Comparison of ENCODE assay signal across 24 cellular contexts in the genomic region with DNA sequence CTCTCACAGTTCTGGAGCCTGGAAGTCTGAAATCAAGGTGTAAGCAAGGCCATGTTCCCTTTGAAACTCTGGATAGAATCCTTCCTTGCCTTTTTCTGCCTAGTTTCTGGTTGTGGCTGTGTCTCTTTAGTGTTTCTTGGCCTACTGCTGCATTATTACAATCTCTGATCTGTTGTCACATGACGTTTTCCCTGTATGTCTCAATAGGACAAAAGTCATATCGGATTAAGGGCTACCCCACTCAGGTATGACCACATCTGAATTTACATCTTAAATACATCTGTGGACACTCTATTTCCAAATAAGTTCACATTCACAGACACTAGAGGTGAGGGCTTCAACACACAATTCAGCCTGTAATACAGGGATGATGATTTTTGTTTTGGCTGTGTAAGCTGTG.
"Had no signal": no experiment of that assay in that cellular context is flagged by ENCODE, and none has a peak within 500 bp of the region (broad histone marks: within the 10 kb centered on the region; RNA-seq: fewer than 3 reads in every experiment).

No MANE protein-coding gene starts in this region.

- H3K27me3 ChIP-seq: esophagus muscularis mucosa, neutrophil, ovary, spleen, tibial nerve had no signal

- H3K9me3 ChIP-seq: esophagus muscularis mucosa, lower lobe of right lung, neutrophil, ovary, prostate gland, spleen, tibial nerve had no signal

- ATAC-seq: activated CD4-positive, alpha-beta T cell treated with anti-CD3 and anti-CD28 coated beads for 36 hours; activated naive CD4-positive, alpha-beta T cell treated with anti-CD3 and anti-CD28 coated beads, Interleukin-2, amount 50 U/mL, for 72 hours; activated T-cell treated with anti-CD3 and anti-CD28 coated beads, Interleukin-2, amount 50 U/mL, for 72 hours; left cardiac atrium; lower lobe of right lung; T-cell had no signal

- FAIRE-seq: bronchial epithelial cell, colon, frontal cortex, keratinocyte had no signal

- H3K27ac ChIP-seq: lower lobe of right lung, neutrophil, ovary, prostate gland, spleen, tibial nerve had no signal

- H3K4me1 ChIP-seq: prostate gland had no signal

- H3K4me3 ChIP-seq: esophagus muscularis mucosa, lower lobe of right lung, ovary, prostate gland, spleen, tibial nerve had no signal

- H3K36me3 ChIP-seq: esophagus muscularis mucosa, lower lobe of right lung, neutrophil, ovary, prostate gland, spleen, tibial nerve had no signal

- DNase-seq: activated CD4-positive, alpha-beta T cell treated with anti-CD3 and anti-CD28 coated beads for 36 hours; activated CD4-positive, CD25-positive, alpha-beta regulatory T cell; activated naive CD4-positive, alpha-beta T cell; activated T-cell treated with anti-CD3 and anti-CD28 coated beads for 4 hours; activated T-cell treated with anti-CD3 and anti-CD28 coated beads, Interleukin-2, amount 50 U/mL, for 72 hours; dermis blood vessel endothelial cell; effector CD4-positive, alpha-beta T cell; left cardiac atrium; lower lobe of right lung; mesendoderm; nephron progenitor cell; ovary; spleen; stimulated activated naive CD4-positive, alpha-beta T cell treated with Interleukin-2 at 50 U/mL for 16 hours; T-cell had no signal
